In genomic region chr5:148452499-148453193, GRCh38 we compare ENCODE assay signal across 20 cellular contexts.
"Had no signal": no experiment of that assay in that cellular context is flagged by ENCODE, and none has a peak within 500 bp of the region (broad histone marks: within the 10 kb centered on the region; RNA-seq: fewer than 3 reads in every experiment).

No MANE protein-coding gene starts in this region.

- H3K27ac Mint-ChIP-seq: dendritic cell treated with granulocyte-macrophage colony-stimulating factor and Interleukin-4, amounts not matched to agents 40 ng/mL and 50 ng/mL, for 4 days; naive thymus-derived CD4-positive, alpha-beta T cell; nephron progenitor cell had no signal

- ATAC-seq: foreskin keratinocyte; left lung; naive thymus-derived CD4-positive, alpha-beta T cell had no signal

- H3K4me3 Mint-ChIP-seq: dendritic cell treated with granulocyte-macrophage colony-stimulating factor and Interleukin-4, amounts not matched to agents 40 ng/mL and 50 ng/mL, for 4 days; naive thymus-derived CD4-positive, alpha-beta T cell; nephron progenitor cell had no signal

- H3K4me1 ChIP-seq: esophagus squamous epithelium, left lung, psoas muscle, sigmoid colon had no signal

- H3K27me3 Mint-ChIP-seq: dendritic cell treated with granulocyte-macrophage colony-stimulating factor and Interleukin-4, amounts not matched to agents 40 ng/mL and 50 ng/mL, for 4 days had no signal

- DNase-seq: cerebellar nuclear complex; esophagus squamous epithelium; foreskin keratinocyte; head of caudate nucleus; hypothalamus; kidney glomerular epithelial cell; left lung; mesenchymal stem cell; midbrain; naive thymus-derived CD4-positive, alpha-beta T cell; nephron progenitor cell; retina; sigmoid colon; small intestine; stimulated activated CD4-positive, alpha-beta T cell treated with anti-CD3 and anti-CD28 coated beads, Interleukin-12 subunit alpha, Interleukin-12 subunit beta, amount 100 ng/mL, for 4 hours; stimulated activated naive CD4-positive, alpha-beta T cell treated with Interleukin-2 at 50 U/mL for 16 hours; trophoblast cell had no signal

- H3K4me3 ChIP-seq: esophagus squamous epithelium, left lung, lung, psoas muscle, sigmoid colon had no signal

- H3K4me1 Mint-ChIP-seq: naive thymus-derived CD4-positive, alpha-beta T cell; nephron progenitor cell had no signal

- H3K36me3 Mint-ChIP-seq: naive thymus-derived CD4-positive, alpha-beta T cell had no signal

- H3K27ac ChIP-seq: esophagus squamous epithelium, foreskin keratinocyte, left lung, psoas muscle, sigmoid colon had no signal

- H3K9me3 ChIP-seq: esophagus squamous epithelium, left lung, psoas muscle, sigmoid colon had no signal

- H3K27me3 ChIP-seq: esophagus squamous epithelium, left lung, sigmoid colon had no signal

- H3K9me3 Mint-ChIP-seq: dendritic cell treated with granulocyte-macrophage colony-stimulating factor and Interleukin-4, amounts not matched to agents 40 ng/mL and 50 ng/mL, for 4 days; naive thymus-derived CD4-positive, alpha-beta T cell; nephron progenitor cell had no signal

- H3K36me3 ChIP-seq: esophagus squamous epithelium, left lung, sigmoid colon had no signal
